Comparison of ENCODE assay signal across 8 cellular contexts in genomic region chr3:66276705-66277274, GRCh38. TPM values are rescaled to one million over a fixed set of nuclear protein-coding genes. Genes with fewer than 3 reads are reported as not detected.
A peak's percentile ranks its signal among the peaks of the same experiment; 100 is the strongest.
DNase-seq lines count a peak whose midpoint lies in the region; ATAC-seq lines count a peak whose summit lies in the region.

No MANE protein-coding gene starts in this region.

- peaks cover 24% of the 10 kb centered on the region for H3K4me1 Mint-ChIP-seq in activated CD4-positive, alpha-beta T cell treated with anti-CD3 and anti-CD28 coated beads for 36 hours

- CTCF ChIA-PET in activated CD4-positive, alpha-beta T cell treated with anti-CD3 and anti-CD28 coated beads for 36 hours (lab: Charles Lee), result interaction anchor here (0.6 to 4.4 kb wide), 12 partner anchors 8 to 546 kb away, joined by 3 to 24 read pairs (median 4); no protein-coding TSS in a partner anchor

- H3K27me3 Mint-ChIP-seq in activated CD4-positive, alpha-beta T cell treated with anti-CD3 and anti-CD28 coated beads for 36 hours, result no peaks in the 10 kb centered on the region

- peaks cover 11% of the 10 kb centered on the region for H3K36me3 Mint-ChIP-seq in activated CD4-positive, alpha-beta T cell treated with anti-CD3 and anti-CD28 coated beads for 36 hours (ENCODE audit: low read depth)

- peak; percentile 68 for DNase-seq in CD1c-positive myeloid dendritic cell (ENCODE audit: extremely low spot score)
- DNase-seq in NCI-H2171 treated with DMSO at 0.1 percent for 48 hours (lab: John Stamatoyannopoulos, UW), result peak; percentile 56
- DNase-seq in activated CD4-positive, alpha-beta T cell treated with anti-CD3 and anti-CD28 coated beads for 36 hours, result peak; percentile 69
- DNase-seq in dermis microvascular lymphatic vessel endothelial cell (ENCODE audit: low read depth in 2 of 2), result peak; percentile 77 to 81
- DNase-seq in lung microvascular endothelial cell (ENCODE audit: low read depth in 2 of 2), result peak; percentile 83 to 88
- DNase-seq in stimulated activated CD8-positive, alpha-beta memory T cell treated with anti-CD3 and anti-CD28 coated beads, Interleukin-4, amount 100 ng/mL, for 48 hours, result peak; percentile 66

- POLR2A ChIA-PET in activated CD4-positive, alpha-beta T cell treated with anti-CD3 and anti-CD28 coated beads for 36 hours (lab: Charles Lee), result no interaction called here

- ATAC-seq in GM21737 (IDR thresholded peaks at IDR 0.05; ENCODE audit: unreplicated experiment) (peak; percentile 71), HG02840 (IDR thresholded peaks at IDR 0.05; ENCODE audit: low FRiP score, unreplicated experiment) (no peak)
- ATAC-seq in activated CD4-positive, alpha-beta T cell treated with anti-CD3 and anti-CD28 coated beads for 36 hours, result no peak

- intact Hi-C loops in activated CD4-positive, alpha-beta T cell treated with anti-CD3 and anti-CD28 coated beads for 36 hours (cut with DNase I, micrococcal nuclease), result loop anchor here (1.0 to 10.0 kb wide), 7 partner anchors 96 to 546 kb away; partner anchors contain the start of gene LRIG1 (in 1 of the 2)

- no peaks in the 10 kb centered on the region for H3K9me3 Mint-ChIP-seq in activated CD4-positive, alpha-beta T cell treated with anti-CD3 and anti-CD28 coated beads for 36 hours (ENCODE audit: low read depth)

- H3K27ac Mint-ChIP-seq in activated CD4-positive, alpha-beta T cell treated with anti-CD3 and anti-CD28 coated beads for 36 hours, result no peak overlapping the region

- no peak overlapping the region for H3K4me3 Mint-ChIP-seq in activated CD4-positive, alpha-beta T cell treated with anti-CD3 and anti-CD28 coated beads for 36 hours

RNA-seq across cellular contexts. Expression of gene SLC25A26, which starts 56.0 kb away (rescaled TPM):
- total RNA-seq in activated CD4-positive, alpha-beta T cell treated with anti-CD3 and anti-CD28 coated beads for 36 hours, result 10 to 100 TPM; 14.2 to 22.7 TPM
- total RNA-seq in dermis microvascular lymphatic vessel endothelial cell, result 17.6 and 18.3 TPM in 2 replicates
- 11.9 and 14.6 TPM in 2 replicates for total RNA-seq in lung microvascular endothelial cell
